In the genomic region with DNA sequence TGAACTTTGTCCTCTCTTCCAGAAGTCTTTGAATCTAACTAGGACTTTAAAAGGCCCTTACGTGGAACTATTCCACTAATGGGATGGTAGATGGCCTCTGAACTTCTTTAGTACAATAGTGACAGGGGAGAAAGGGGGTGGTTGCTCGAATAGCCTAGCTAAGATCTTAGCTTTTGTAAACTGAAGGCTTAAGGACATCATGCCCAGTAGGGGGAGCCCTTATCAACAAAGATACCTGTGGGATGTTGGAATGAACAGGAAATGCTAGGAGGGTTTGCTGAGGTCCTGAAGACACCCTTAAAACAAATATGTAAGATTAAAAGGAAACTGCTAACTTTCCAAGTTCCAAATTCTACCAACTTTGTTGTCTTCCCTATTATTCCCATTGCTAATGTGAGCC, we compare ENCODE assay signal across 8 cellular contexts. TPM values are rescaled to one million over a fixed set of nuclear protein-coding genes. Genes with fewer than 3 reads are reported as not detected.
DNase-seq lines count a peak whose midpoint lies in the region; ATAC-seq, FAIRE-seq and TF ChIP-seq lines count a peak whose summit lies in the region.

No MANE protein-coding gene starts in this region.

- H3K9me3 ChIP-seq in mucosa of descending colon, result no peaks in the 10 kb centered on the region

- no peaks in the 10 kb centered on the region for H3K36me3 ChIP-seq in mucosa of descending colon (ENCODE audit: low read depth)

- TF ChIP-seq CTCF in mucosa of descending colon (IDR thresholded peaks at IDR 0.05), result no peak

- FAIRE-seq in H54 (lab: Jason Lieb, UNC) (peak; percentile 75), urothelium cell line (lab: Jason Lieb, UNC) (peak; percentile 58)

- ATAC-seq in mucosa of descending colon (peak; percentile 68), GM21360 (IDR thresholded peaks at IDR 0.05; ENCODE audit: unreplicated experiment) (no peak)

- no peak overlapping the region for H3K4me3 ChIP-seq in mucosa of descending colon

- DNase-seq in DMS53 (lab: John Stamatoyannopoulos, UW), result peak; percentile 76
- DNase-seq in H54 (ENCODE audit: insufficient read length, low spot score), result peak; percentile 21
- DNase-seq in NCI-H2029 (lab: John Stamatoyannopoulos, UW), result peak; percentile 65
- peak; percentile 37 for DNase-seq in T1000 (lab: John Stamatoyannopoulos, UW)
- DNase-seq in erythroblast (lab: John Stamatoyannopoulos, UW), result peak; percentile 49 to 74
- peak in 1 of 3 donors; percentile 92 for DNase-seq in mucosa of descending colon
- peak; percentile 74 for DNase-seq in urothelium cell line (ENCODE audit: low spot score)

- intact Hi-C loops in mucosa of descending colon (cut with DNase I, micrococcal nuclease), result loop anchor here in 1 of 2 donors (5.0 kb wide), 1 partner anchor 175 kb away; no protein-coding TSS in a partner anchor

- H3K4me1 ChIP-seq in mucosa of descending colon (ENCODE audit: low read depth), result peaks cover 13% of the 10 kb centered on the region

- no peak for TF ChIP-seq POLR2A in H54 (IDR thresholded peaks at IDR 0.05; ENCODE audit: low read depth, low read length)
- TF ChIP-seq POLR2A in erythroblast (IDR thresholded peaks at IDR 0.05; ENCODE audit: low read length), result no peak

RNA-seq across cellular contexts. Expression of a gene that starts 33.2 kb away (rescaled TPM):
- total RNA-seq in mucosa of descending colon, result not detected

RNA-seq across cellular contexts. Expression of a gene that starts 39.2 kb away (rescaled TPM):
- 10 to 100 TPM in 1 of 3 donors, 1 to 10 TPM in 1, under 1 TPM in 1; 0.49 to 30.4 (median 2.1) TPM for total RNA-seq in mucosa of descending colon
